8 cellular contexts compared by ENCODE assay signal in the genomic region with DNA sequence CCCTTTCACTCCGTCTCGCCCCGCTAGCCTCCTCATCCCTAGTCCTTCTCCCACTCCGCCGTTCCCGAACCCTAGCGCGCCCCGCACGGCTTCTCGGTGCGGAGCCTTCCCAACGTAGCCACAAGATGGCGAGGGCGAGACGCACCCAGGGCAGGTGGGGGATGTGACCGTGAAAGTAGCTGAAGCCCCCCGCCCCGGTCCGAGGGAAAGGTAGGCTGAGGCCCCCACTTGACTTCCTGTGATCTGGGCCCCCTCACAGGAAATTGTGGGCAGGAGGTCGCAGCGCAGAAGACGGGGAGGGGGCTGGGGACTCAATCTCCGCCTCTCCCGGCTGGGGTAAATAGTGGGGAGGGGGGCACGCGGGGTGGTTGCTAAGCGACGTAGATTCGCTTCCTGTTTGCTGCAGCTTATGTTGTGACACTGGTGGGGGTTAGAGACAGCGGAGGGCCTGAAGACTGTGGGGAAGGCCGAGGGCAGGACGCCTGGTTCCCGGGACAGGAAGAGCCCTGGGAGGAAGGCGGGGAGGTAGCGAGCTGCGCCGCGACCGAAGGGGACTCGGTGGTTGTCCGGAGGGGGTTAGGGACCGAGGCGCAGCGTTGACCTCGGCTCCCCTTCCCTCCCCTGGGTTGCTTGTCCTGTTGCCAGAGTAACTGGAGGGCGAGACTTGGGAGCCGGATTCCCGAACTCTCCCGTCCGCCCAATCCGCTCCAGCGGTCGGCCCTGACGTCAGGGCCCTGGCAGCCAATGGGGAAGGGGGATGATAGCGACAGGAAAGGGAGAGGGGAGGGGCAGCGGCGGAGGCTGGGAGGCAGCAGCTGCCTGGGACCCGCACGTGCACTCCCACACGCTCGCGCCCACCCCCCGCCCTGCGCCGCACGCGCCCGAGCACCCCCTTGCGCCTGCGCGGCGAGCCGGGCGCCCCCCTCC. TPM values are rescaled to one million over a fixed set of nuclear protein-coding genes. Genes with fewer than 3 reads are reported as not detected.
DNase-seq lines count a peak whose midpoint lies in the region; ATAC-seq and TF ChIP-seq lines count a peak whose summit lies in the region.

No MANE protein-coding gene starts in this region.

- CTCF ChIA-PET in activated CD4-positive, alpha-beta T cell treated with anti-CD3 and anti-CD28 coated beads for 36 hours (lab: Charles Lee) = interaction anchor here (0.6 to 3.3 kb wide), 20 partner anchors 10 to 448 kb away, joined by 3 to 20 read pairs (median 4); a partner anchor contains a TSS

- peak; percentile 83 for TF ChIP-seq CTCF in AG09319 (IDR thresholded peaks at IDR 0.05; ENCODE audit: low read depth, low read length)
- peak; percentile 95 for TF ChIP-seq CTCF in chondrocyte (IDR thresholded peaks at IDR 0.05)
- TF ChIP-seq CTCF in kidney epithelial cell (IDR thresholded peaks at IDR 0.05; ENCODE audit: insufficient read depth, low read length, poor library complexity, severe bottlenecking) = peak; percentile 94

- H3K36me3 Mint-ChIP-seq in activated CD4-positive, alpha-beta T cell treated with anti-CD3 and anti-CD28 coated beads for 36 hours (ENCODE audit: low read depth) = peaks cover 4% of the 10 kb centered on the region
- peaks cover 1% of the 10 kb centered on the region for H3K36me3 Mint-ChIP-seq in chondrocyte (ENCODE audit: low read depth)

- no peaks in the 10 kb centered on the region for H3K27me3 Mint-ChIP-seq in activated CD4-positive, alpha-beta T cell treated with anti-CD3 and anti-CD28 coated beads for 36 hours
- H3K27me3 Mint-ChIP-seq in chondrocyte (ENCODE audit: low read depth) = peaks cover 8% of the 10 kb centered on the region

- no peaks in the 10 kb centered on the region for H3K36me3 ChIP-seq in kidney epithelial cell (ENCODE audit: control insufficient read depth, insufficient read depth, low read length)

- peak; percentile 49 for ATAC-seq in GM19035 (IDR thresholded peaks at IDR 0.05; ENCODE audit: unreplicated experiment)
- peak; percentile 38 for ATAC-seq in HG03457 (IDR thresholded peaks at IDR 0.05; ENCODE audit: unreplicated experiment)
- ATAC-seq in activated CD4-positive, alpha-beta T cell treated with anti-CD3 and anti-CD28 coated beads for 36 hours = peak; percentile 57

- peak overlapping the region; percentile 93 for H3K4me3 Mint-ChIP-seq in activated CD4-positive, alpha-beta T cell treated with anti-CD3 and anti-CD28 coated beads for 36 hours
- peak overlapping the region; percentile 93 for H3K4me3 Mint-ChIP-seq in chondrocyte (ENCODE audit: unreplicated experiment)

- no peaks in the 10 kb centered on the region for H3K9me3 Mint-ChIP-seq in activated CD4-positive, alpha-beta T cell treated with anti-CD3 and anti-CD28 coated beads for 36 hours (ENCODE audit: low read depth)
- H3K9me3 Mint-ChIP-seq in chondrocyte (ENCODE audit: low read depth) = no peaks in the 10 kb centered on the region

- POLR2A ChIA-PET in activated CD4-positive, alpha-beta T cell treated with anti-CD3 and anti-CD28 coated beads for 36 hours (lab: Charles Lee) = interaction anchor here (0.5 to 1.2 kb wide), 6 partner anchors 10 to 357 kb away, joined by 3 to 5 read pairs (median 3); a partner anchor contains a TSS

- intact Hi-C loops in activated CD4-positive, alpha-beta T cell treated with anti-CD3 and anti-CD28 coated beads for 36 hours (cut with DNase I, micrococcal nuclease) = loop anchor here (1.0 to 2.0 kb wide), 13 partner anchors 9 to 454 kb away; a partner anchor contains a TSS

- DNase-seq in AG09319 (ENCODE audit: extremely low read depth, low read depth) (peak; percentile 97), NCI-H524 (lab: John Stamatoyannopoulos, UW) (peak; percentile 87 to 91), chondrocyte (ENCODE audit: low spot score) (peak; percentile 97), kidney epithelial cell (ENCODE audit: low read depth) (peak; percentile 90)
- peak; percentile 96 for DNase-seq in activated CD4-positive, alpha-beta T cell treated with anti-CD3 and anti-CD28 coated beads for 36 hours
- DNase-seq in stimulated activated CD4-positive, alpha-beta T cell treated with anti-CD3 and anti-CD28 coated beads, Interleukin-15, amount 100 ng/mL, for 1 hour (ENCODE audit: low read depth in 1 of 2, low spot score in 1 of 2) = peak; percentile 69 to 83

- H3K27ac Mint-ChIP-seq in activated CD4-positive, alpha-beta T cell treated with anti-CD3 and anti-CD28 coated beads for 36 hours = peak overlapping the region; percentile 91
- H3K27ac Mint-ChIP-seq in chondrocyte (ENCODE audit: unreplicated experiment) = peak overlapping the region; percentile 97

- peaks cover 42% of the 10 kb centered on the region for H3K4me1 Mint-ChIP-seq in activated CD4-positive, alpha-beta T cell treated with anti-CD3 and anti-CD28 coated beads for 36 hours
- H3K4me1 Mint-ChIP-seq in chondrocyte (ENCODE audit: low read depth) = peaks cover 51% of the 10 kb centered on the region

- H3K4me3 ChIP-seq in kidney epithelial cell (ENCODE audit: low read depth, low read length) = peak overlapping the region; percentile 68

- no peaks in the 10 kb centered on the region for H3K27me3 ChIP-seq in kidney epithelial cell (ENCODE audit: control insufficient read depth, insufficient read depth, low read length)

RNA-seq across cellular contexts. Expression of a gene that starts 1.1 kb away (rescaled TPM):
- 10 to 100 TPM; 37.3 to 46.2 TPM for total RNA-seq in activated CD4-positive, alpha-beta T cell treated with anti-CD3 and anti-CD28 coated beads for 36 hours
- total RNA-seq in chondrocyte = 36.6 to 38.2 TPM (median 37.4 TPM) in 3 replicates
- total RNA-seq in kidney epithelial cell = 15.6 and 20.4 TPM in 2 replicates

RNA-seq across cellular contexts. Expression of a gene that starts 19.7 kb away (rescaled TPM):
- 1 to 10 TPM; 3.5 to 5.6 TPM for total RNA-seq in activated CD4-positive, alpha-beta T cell treated with anti-CD3 and anti-CD28 coated beads for 36 hours
- 1.6 to 1.9 TPM (median 1.8 TPM) in 3 replicates for total RNA-seq in chondrocyte
- total RNA-seq in kidney epithelial cell = 3.5 and 4.3 TPM in 2 replicates

RNA-seq across cellular contexts. Expression of a gene that starts 22.2 kb away (rescaled TPM):
- 10 to 100 TPM; 64.7 to 79.8 TPM for total RNA-seq in activated CD4-positive, alpha-beta T cell treated with anti-CD3 and anti-CD28 coated beads for 36 hours
- total RNA-seq in chondrocyte (52.9 to 94.6 TPM (median 57.5 TPM) in 3 replicates), kidney epithelial cell (50.5 and 51.0 TPM in 2 replicates)

RNA-seq across cellular contexts. Expression of a gene that starts 22.6 kb away (rescaled TPM):
- 10 to 100 TPM; 12.5 to 12.6 TPM for total RNA-seq in activated CD4-positive, alpha-beta T cell treated with anti-CD3 and anti-CD28 coated beads for 36 hours
- total RNA-seq in chondrocyte = 6.9 to 10.5 TPM (median 8.6 TPM) in 3 replicates
- total RNA-seq in kidney epithelial cell = 5.3 and 7.4 TPM in 2 replicates

RNA-seq across cellular contexts. Expression of a gene that starts 53.4 kb away (rescaled TPM):
- 100 to 1,000 TPM; 145 to 161 TPM for total RNA-seq in activated CD4-positive, alpha-beta T cell treated with anti-CD3 and anti-CD28 coated beads for 36 hours
- total RNA-seq in chondrocyte (129 to 138 TPM (median 134 TPM) in 3 replicates), kidney epithelial cell (36.2 and 42.4 TPM in 2 replicates)

Comparison
In these comparisons a context has a peak if more than half of its experiments do, and no peak if none do; other contexts are left out.
1. Peak in every context shown above with its lines: DNase-seq, ATAC-seq and H3K4me3 ChIP-seq.